ENCODE assay signal across 16 cellular contexts in the genomic region with DNA sequence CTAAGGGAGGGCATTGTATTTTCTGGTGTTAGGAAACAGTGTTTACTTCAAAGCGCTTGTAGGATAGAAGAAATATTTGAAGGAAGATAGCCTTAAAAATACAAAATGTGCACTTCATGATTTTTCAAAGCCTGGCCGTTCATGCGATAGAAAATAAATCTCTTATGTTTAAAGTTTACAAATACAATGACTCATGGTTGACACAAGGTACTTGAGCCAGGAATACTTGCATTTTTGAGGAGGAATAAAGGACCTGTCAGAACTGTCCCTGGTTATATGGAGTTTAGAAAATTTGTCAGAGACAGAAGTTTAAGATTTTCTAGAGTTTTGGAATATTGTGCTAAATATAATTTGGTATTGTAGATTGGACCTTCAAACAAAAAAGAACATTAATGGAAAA.
DNase-seq lines count a peak whose midpoint lies in the region; TF ChIP-seq lines count a peak whose summit lies in the region.
"Had no signal": no experiment of that assay in that cellular context is flagged by ENCODE, and none has a peak within 500 bp of the region (broad histone marks: within the 10 kb centered on the region; RNA-seq: fewer than 3 reads in every experiment).

No MANE protein-coding gene starts in this region.

- H3K4me1 ChIP-seq in suprapubic skin = no peaks in the 10 kb centered on the region

- WGBS in suprapubic skin = 80% methylated on average over 3 of the region's 3 CpGs

- DNase-seq in DMS53 (lab: John Stamatoyannopoulos, UW) (peak; percentile 42), HT-29 (ENCODE audit: low spot score) (peak; percentile 12), astrocyte of the hippocampus (ENCODE audit: low read depth, low spot score) (peak; percentile 31), iris pigment epithelial cell (ENCODE audit: low read depth) (peak; percentile 37), RPMI8226 (no peak), C1 segment of cervical spinal cord (lab: John Stamatoyannopoulos, UW) (no peak), KBM-7 (no peak), suprapubic skin (ENCODE audit: low spot score in 2 of 2) (no peak)
- DNase-seq: ACHN; Calu3; CD4-positive, alpha-beta T cell; DND-41; GF-D8; GOT3; H9 had no signal

- H3K9me3 ChIP-seq in suprapubic skin = no peaks in the 10 kb centered on the region
- H3K9me3 ChIP-seq: BLaER1 treated with 17β-estradiol and CSF1 and Interleukin-3, amounts not matched to agents 10 nM and 100 nM had no signal

- TF ChIP-seq CTCF in suprapubic skin (IDR thresholded peaks at IDR 0.05) = no peak

- in situ Hi-C loops in KBM-7 (cut with MboI; ENCODE audit: low pct_unique_long_range_greater_than_20kb, low sequenced_read_pairs) = no loop called here

- H3K36me3 ChIP-seq in suprapubic skin = no peaks in the 10 kb centered on the region
- H3K36me3 ChIP-seq: BLaER1 treated with 17β-estradiol and CSF1 and Interleukin-3, amounts not matched to agents 10 nM and 100 nM had no signal

- no peak for TF ChIP-seq POLR2A in suprapubic skin (IDR thresholded peaks at IDR 0.05)

- no peak overlapping the region for H3K27ac ChIP-seq in suprapubic skin
- H3K27ac ChIP-seq: BLaER1 treated with 17β-estradiol and CSF1 and Interleukin-3, amounts not matched to agents 10 nM and 100 nM had no signal

- no peak overlapping the region for H3K4me3 ChIP-seq in suprapubic skin
- H3K4me3 ChIP-seq: BLaER1 treated with 17β-estradiol and CSF1 and Interleukin-3, amounts not matched to agents 10 nM and 100 nM had no signal

- H3K27me3 ChIP-seq in suprapubic skin = no peaks in the 10 kb centered on the region
- H3K27me3 ChIP-seq: BLaER1 treated with 17β-estradiol and CSF1 and Interleukin-3, amounts not matched to agents 10 nM and 100 nM had no signal

- TF ChIP-seq EP300 in suprapubic skin (IDR thresholded peaks at IDR 0.05) = no peak

Comparison
In these comparisons a context has a peak if more than half of its experiments do, and no peak if none do; other contexts are left out.
1. DNase-seq: peak in DMS53 (single experiment), HT-29 (single experiment), astrocyte of the hippocampus (single experiment) and iris pigment epithelial cell (single experiment); none in RPMI8226 (single experiment), C1 segment of cervical spinal cord (0 of 14), KBM-7 (single experiment) and suprapubic skin (0 of 2).